In genomic region chr2:237581751-237582746, GRCh38 we compare ENCODE assay signal across 8 cellular contexts. TPM values are rescaled to one million over a fixed set of nuclear protein-coding genes. Genes with fewer than 3 reads are reported as not detected.
A peak's percentile ranks its signal among the peaks of the same experiment; 100 is the strongest.
DNase-seq lines count a peak whose midpoint lies in the region; ATAC-seq and TF ChIP-seq lines count a peak whose summit lies in the region.

No MANE protein-coding gene starts in this region.

- H3K27ac ChIP-seq in foreskin keratinocyte, result no peak overlapping the region
- H3K27ac ChIP-seq in uterus, result peak overlapping the region; percentile 66 to 76

- TF ChIP-seq POLR2A in uterus (IDR thresholded peaks at IDR 0.05), result no peak

- TF ChIP-seq CTCF in foreskin keratinocyte (conservative IDR thresholded peaks at IDR 0.05), result peak; percentile 34
- TF ChIP-seq CTCF in omental fat pad (IDR thresholded peaks at IDR 0.05), result no peak
- TF ChIP-seq CTCF in uterus (IDR thresholded peaks at IDR 0.05), result peak; percentile 45 to 68 (median 54)

- H3K36me3 ChIP-seq in uterus, result no peaks in the 10 kb centered on the region

- H3K27me3 ChIP-seq in foreskin keratinocyte, result peaks cover 3% of the 10 kb centered on the region
- H3K27me3 ChIP-seq in uterus, result no peaks in the 10 kb centered on the region

- ATAC-seq in foreskin keratinocyte (no peak), omental fat pad (ENCODE audit: low FRiP score) (peak; percentile 55), GM18867 (IDR thresholded peaks at IDR 0.05; ENCODE audit: unreplicated experiment) (no peak)

- no peaks in the 10 kb centered on the region for H3K9me3 ChIP-seq in uterus

- no peak overlapping the region for H3K4me3 ChIP-seq in uterus

- peak; percentile 11 to 17 for DNase-seq in NOMO-1 (lab: John Stamatoyannopoulos, UW; ENCODE audit: unreplicated experiment in 2 of 2)
- DNase-seq in NOMO-1 treated with dmso at 0.1 percent for 144 hours (lab: John Stamatoyannopoulos, UW; ENCODE audit: unreplicated experiment), result no peak
- peak; percentile 49 for DNase-seq in NCI-H2227 (lab: John Stamatoyannopoulos, UW; ENCODE audit: unreplicated experiment)
- peak; percentile 17 for DNase-seq in activated T-cell treated with anti-CD3 and anti-CD28 coated beads for 4 hours
- DNase-seq in foreskin keratinocyte, result no peak
- DNase-seq in omental fat pad (ENCODE audit: low spot score), result no peak
- peak; percentile 75 to 81 for DNase-seq in uterus

- H3K4me1 ChIP-seq in foreskin keratinocyte, result no peaks in the 10 kb centered on the region
- H3K4me1 ChIP-seq in uterus, result no peaks in the 10 kb centered on the region

- intact Hi-C loops in uterus (cut with DNase I; ENCODE audit: low total_unique reads), result loop anchor here (2.0 kb wide), 1 partner anchor 163 kb away; no protein-coding TSS in a partner anchor

RNA-seq across cellular contexts. Expression of gene RAB17, which starts 8.5 kb away (rescaled TPM):
- total RNA-seq in foreskin keratinocyte (0.75 and 1.8 TPM in 2 replicates), omental fat pad (1 to 10 TPM in 2 of 4 donors, under 1 TPM in 1, not detected in 1; 0.84 to 8.6 (median 3.5) TPM), uterus (1 to 10 TPM in 3 of 4 donors, under 1 TPM in 1; 0.26 to 4.6 (median 4.0) TPM)
- polyA plus RNA-seq in foreskin keratinocyte, result 1.2 and 2.1 TPM in 2 replicates

RNA-seq across cellular contexts. Expression of gene PRLH, which starts 15.7 kb away (rescaled TPM):
- not detected in 2 replicates for total RNA-seq in foreskin keratinocyte
- polyA plus RNA-seq in foreskin keratinocyte, result not detected in 2 replicates
- not detected for total RNA-seq in omental fat pad
- total RNA-seq in uterus, result not detected

RNA-seq across cellular contexts. Expression of gene LRRFIP1, which starts 45.3 kb away (rescaled TPM):
- total RNA-seq in foreskin keratinocyte (91.7 and 95.3 TPM in 2 replicates), omental fat pad (100 to 1,000 TPM in 3 of 4 donors, 10 to 100 TPM in 1; 90.0 to 257 (median 113) TPM), uterus (100 to 1,000 TPM in 2 of 4 donors, 10 to 100 TPM in 2; 62.8 to 199 (median 121) TPM)
- polyA plus RNA-seq in foreskin keratinocyte, result 30.1 and 32.3 TPM in 2 replicates

Comparison
In these comparisons a context has a peak if more than half of its experiments do, and no peak if none do; other contexts are left out.
1. DNase-seq: peak in NOMO-1 (2 of 2), NCI-H2227 (single experiment), activated T-cell treated with anti-CD3 and anti-CD28 coated beads for 4 hours (single experiment) and uterus (2 of 2); none in NOMO-1 treated with dmso at 0.1 percent for 144 hours (single experiment), foreskin keratinocyte (0 of 2) and omental fat pad (single experiment).
2. CTCF ChIP-seq: peak in foreskin keratinocyte (single experiment) and uterus (4 of 4); none in omental fat pad (0 of 3).